Comparison of ENCODE assay signal across 21 cellular contexts in the genomic region with DNA sequence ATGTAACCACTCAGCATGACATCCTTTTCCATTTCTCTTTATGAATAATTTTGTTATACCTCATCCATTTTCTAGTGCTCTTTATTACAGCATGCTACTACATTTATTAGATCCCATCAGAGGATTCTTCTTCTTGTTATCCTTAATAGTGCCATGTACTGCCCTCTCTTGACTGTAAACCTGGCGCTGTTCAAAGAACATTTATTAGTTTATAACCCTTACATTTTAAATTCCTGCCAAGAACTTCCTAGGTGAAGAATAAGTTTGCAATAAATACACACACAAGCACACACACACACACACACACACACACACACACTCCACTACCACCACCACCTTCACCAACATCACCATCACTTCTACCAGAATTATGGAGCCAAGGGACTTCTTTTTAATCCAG.
"Had no signal": no experiment of that assay in that cellular context is flagged by ENCODE, and none has a peak within 500 bp of the region (broad histone marks: within the 10 kb centered on the region; RNA-seq: fewer than 3 reads in every experiment).

No MANE protein-coding gene starts in this region.

- ATAC-seq: K562 had no signal

- H3K4me3 ChIP-seq: K562, SJSA1, SK-N-MC had no signal

- H3K36me3 ChIP-seq: SJSA1 had no signal

- H3K27ac ChIP-seq: HL-60, KMS-11, SJSA1, SK-N-MC had no signal

- DNase-seq: Kasumi-1, NCI-H1092, NCI-H1105 treated with DMSO at 0.1 percent for 48 hours, NCI-H1417 treated with DMSO at 0.1 percent for 48 hours, NCI-H146, NCI-H1694 treated with DMSO at 0.1 percent for 48 hours, NCI-H1930, NCI-H2081, NCI-H2107, NCI-H2227 treated with DMSO at 0.1 percent for 48 hours, NCI-H524, NCI-H526 treated with DMSO at 0.1 percent for 48 hours, NCI-H748 treated with DMSO at 0.1 percent for 48 hours, Right ventricle myocardium superior, RPMI8226, SIG-M5 had no signal

- H3K9me3 ChIP-seq: SJSA1 had no signal
